ENCODE assay signal across 21 cellular contexts in genomic region chr2:130818809-130819208, GRCh38. TPM values are rescaled to one million over a fixed set of nuclear protein-coding genes. Genes with fewer than 3 reads are reported as not detected.
A peak's percentile ranks its signal among the peaks of the same experiment; 100 is the strongest.
DNase-seq lines count a peak whose midpoint lies in the region; ATAC-seq, FAIRE-seq and TF ChIP-seq lines count a peak whose summit lies in the region.
"Had no signal": no experiment of that assay in that cellular context is flagged by ENCODE, and none has a peak within 500 bp of the region (broad histone marks: within the 10 kb centered on the region; RNA-seq: fewer than 3 reads in every experiment).

No MANE protein-coding gene starts in this region.

- no peak overlapping the region for H2AK5ac ChIP-seq in H1 (ENCODE audit: low read depth, low read length)

- no peak overlapping the region for H4K8ac ChIP-seq in H1 (ENCODE audit: extremely low read depth, insufficient read depth, low read length)

- no peak overlapping the region for H2BK15ac ChIP-seq in H1 (ENCODE audit: low read length)

- peaks cover 0 to 18% (median 12%) of the 10 kb centered on the region in 4 experiments; a peak in 6 of 7 replicates for H3K4me1 ChIP-seq in H1 (replicated peaks in 1 of 4; ENCODE audit: control insufficient read depth in 3 of 4, insufficient read depth in 4 of 4, low read length in 3 of 4)

- H3K4ac ChIP-seq in H1 (replicated peaks; ENCODE audit: insufficient read length, low read depth, low read length), result no peak overlapping the region

- H3K27ac ChIP-seq in H1 (ENCODE audit: low read depth, low read length), result no peak overlapping the region
- H3K27ac ChIP-seq: left ventricle myocardium inferior had no signal

- in situ Hi-C loops in ACHN (cut with HindIII; ENCODE audit: low pct_ligation_motif_present, low pct_unique_long_range_greater_than_20kb, low sequenced_read_pairs), result no loop called here

- H3K36me3 ChIP-seq in H1 (ENCODE audit: control insufficient read depth in 2 of 4, insufficient read depth in 4 of 4, low read length in 3 of 4), result no peaks in the 10 kb centered on the region
- H3K36me3 ChIP-seq: gastroesophageal sphincter, left ventricle myocardium inferior had no signal

- no peaks in the 10 kb centered on the region; the same call in 1 of the 2 replicates for H3K23me2 ChIP-seq in H1 (ENCODE audit: low read depth, low read length)

- no peak overlapping the region for H3K23ac ChIP-seq in H1 (ENCODE audit: insufficient read length)

- peak; percentile 78 for DNase-seq in ELR (ENCODE audit: low read depth)
- DNase-seq in RPMI7951 (ENCODE audit: low read depth), result peak; percentile 59
- DNase-seq in H1 (ENCODE audit: low read depth in 1 of 2, low spot score in 2 of 2), result peak in 1 of 2 experiments; percentile 39
- DNase-seq in posterior vena cava (ENCODE audit: low spot score), result peak; percentile 55
- no peak for DNase-seq in AG20443 (ENCODE audit: low spot score)
- no peak for DNase-seq in stimulated activated CD4-positive, alpha-beta T cell treated with anti-CD3 and anti-CD28 coated beads, Interleukin-2, amount 100 ng/mL, for 24 hours
- no peak for DNase-seq in ACHN
- DNase-seq: activated T-cell treated with anti-CD3 and anti-CD28 coated beads, Interleukin-2, amount 50 U/mL, for 1 hour; DND-41; endodermal cell; hippocampal formation; left ventricle myocardium inferior; NCI-H1417 treated with DMSO at 0.1 percent for 48 hours; NCI-H774; SK-N-SH had no signal

- no peak overlapping the region for H2BK20ac ChIP-seq in H1 (ENCODE audit: low read length)

- H2BK120ac ChIP-seq in H1 (replicated peaks; ENCODE audit: low read depth, low read length), result peak overlapping the region; percentile 37

- no peaks in the 10 kb centered on the region for H3K27me3 ChIP-seq in H1 (replicated peaks in 1 of 4; ENCODE audit: control insufficient read depth in 3 of 4, extremely low read depth in 1 of 4, insufficient read depth in 3 of 4, low read length in 3 of 4)

- H3K14ac ChIP-seq in H1 (ENCODE audit: insufficient read length), result no peak overlapping the region

- no peaks in the 10 kb centered on the region for H3K79me2 ChIP-seq in H1 (ENCODE audit: control insufficient read depth in 1 of 2, insufficient read depth in 2 of 2, low read length in 2 of 2)

- no peak overlapping the region for H3K4me2 ChIP-seq in H1 (ENCODE audit: insufficient read depth in 1 of 2, low read depth in 2 of 2, low read length in 2 of 2)
- H3K4me2 ChIP-seq: SK-N-SH had no signal

- H4K20me1 ChIP-seq in H1 (replicated peaks in 1 of 2; ENCODE audit: control insufficient read depth in 1 of 2, insufficient read depth in 2 of 2, low read length in 2 of 2), result no peaks in the 10 kb centered on the region

- no peak for FAIRE-seq in H1 (lab: Jason Lieb, UNC)
- FAIRE-seq: GM18507 had no signal

- H2BK5ac ChIP-seq in H1 (ENCODE audit: low read depth, low read length), result peak overlapping the region; percentile 91; the same call in 1 of the 2 replicates

- TF ChIP-seq POLR2A in H1 (IDR thresholded peaks at IDR 0.05; ENCODE audit: control extremely low read depth in 1 of 2, low read depth in 2 of 2, low read length in 2 of 2), result no peak

- ATAC-seq in HG02973 (IDR thresholded peaks at IDR 0.05; ENCODE audit: unreplicated experiment), result no peak
- ATAC-seq: gastroesophageal sphincter had no signal

- CTCF ChIA-PET in H1 (lab: Charles Lee; ENCODE audit: partially characterized antibody), result interaction anchor here (0.6 to 6.0 kb wide), 7 partner anchors 15 to 102 kb away, joined by 3 to 58 read pairs (median 8); no protein-coding TSS in a partner anchor

- peak overlapping the region; percentile 10 for H4K91ac ChIP-seq in H1 (replicated peaks; ENCODE audit: insufficient read length, low read length)

- H3K4me3 ChIP-seq in H1 (ENCODE audit: extremely low read depth in 1 of 4, insufficient read depth in 2 of 4, low read depth in 3 of 4, low read length in 4 of 4), result no peak overlapping the region
- H3K4me3 ChIP-seq: gastroesophageal sphincter, left ventricle myocardium inferior had no signal

- TF ChIP-seq RAD21 in H1 (IDR thresholded peaks at IDR 0.05 in 1 of 2, conservative IDR thresholded peaks at IDR 0.05 in 1 of 2; ENCODE audit: low read depth in 2 of 2, low read length in 2 of 2), result no peak

- WGBS in H1 (ENCODE audit: extremely low coverage in 1 of 2, insufficient coverage in 1 of 2, insufficient read length in 1 of 2, insufficient replicate concordance in 2 of 2, low coverage in 1 of 2, low lambda C conversion rate in 2 of 2, missing lambda C conversion rate in 1 of 2), 2 experiments, result 91% methylated on average over 5 of the region's 5 CpGs; no CpG with 5 or more reads in 1 of the 2 experiments

- H3K9me3 ChIP-seq in H1 (ENCODE audit: insufficient read depth in 2 of 2, low read depth in 1 of 2, low read length in 1 of 2), result no peaks in the 10 kb centered on the region
- H3K9me3 ChIP-seq: gastroesophageal sphincter, left ventricle myocardium inferior, SK-N-SH had no signal

- TF ChIP-seq EP300 in H1 (IDR thresholded peaks at IDR 0.05; ENCODE audit: borderline replicate concordance in 1 of 2, low read depth in 2 of 2, low read length in 2 of 2), result no peak

- H3K18ac ChIP-seq in H1 (ENCODE audit: extremely low read depth, low read length), result no peak overlapping the region; the same call in 1 of the 2 replicates

- no peak overlapping the region for H2BK12ac ChIP-seq in H1 (ENCODE audit: low read depth, low read length)

- intact Hi-C loops in posterior vena cava (cut with DNase I), result no loop called here

- no peak for TF ChIP-seq CTCF in H1 (IDR thresholded peaks at IDR 0.05; ENCODE audit: control extremely low read depth in 1 of 3, insufficient read depth in 1 of 3, low read depth in 1 of 3, low read length in 3 of 3)

- no peak overlapping the region for H4K5ac ChIP-seq in H1 (ENCODE audit: insufficient read length, low read depth, low read length)

- 0 out of 2 replicates have a peak overlapping the region, but pooled peaks have one; percentile 96 for H2AFZ ChIP-seq in H1 (ENCODE audit: low read length)

- POLR2A ChIA-PET in H1 (lab: Charles Lee; ENCODE audit: partially characterized antibody), result no interaction called here

- no peak overlapping the region for H3K56ac ChIP-seq in H1 (replicated peaks; ENCODE audit: insufficient read length, low read depth, low read length)

- no peak overlapping the region for H3K9ac ChIP-seq in H1 (replicated peaks in 1 of 4; ENCODE audit: extremely low read depth in 1 of 4, low read depth in 3 of 4, low read length in 3 of 4)
- H3K9ac ChIP-seq: SK-N-SH had no signal

- H3K79me1 ChIP-seq in H1 (ENCODE audit: low read depth, low read length), result no peaks in the 10 kb centered on the region

TF ChIP-seq in H1, 55 proteins besides CTCF, POLR2A, EP300 and RAD21:
- TF ChIP-seq KDM1A (IDR thresholded peaks at IDR 0.05; ENCODE audit: borderline replicate concordance, low read length), result peak; percentile 81; the same call in 1 of the 2 replicates
- TF ChIP-seq CREB1 (IDR thresholded peaks at IDR 0.05), result no peak

RNA-seq across cellular contexts. Expression of gene ARHGEF4, which starts 17.9 kb away (rescaled TPM):
- 2.2 and 2.5 TPM in 2 replicates for total RNA-seq in RPMI7951 (2014; rRNA removed; shearing (Covaris generic))
- total RNA-seq in H1 (2021; fragmentation: NEBNext Ultra II Directional; extraction: Animal tissue kit (Norgen Biotek cat#: 25700)), result 13.3 and 14.6 TPM in 2 replicates
- 10.6 and 14.5 TPM in 2 replicates for polyA plus RNA-seq in H1 (2011; rRNA removed)
- 11.0 TPM for polyA plus RNA-seq in H1 (2011; cell fraction: cytosol; rRNA removed)
- 54.4 TPM for polyA plus RNA-seq in H1 (2011; cell fraction: nucleus; rRNA removed)
- 10.6 to 16.4 TPM (median 15.6 TPM) in 4 replicates for polyA plus RNA-seq in H1 (2012, experiment 1 of 2)
- 9.9 TPM for polyA plus RNA-seq in H1 (2012, experiment 2 of 2)
- polyA plus RNA-seq in H1 (2013, experiment 1 of 2), result 12.9 TPM
- polyA plus RNA-seq in H1 (2013, experiment 2 of 2), result 10.7 TPM
- polyA minus RNA-seq in H1 (2011; rRNA and poly(A)+ RNA removed), result 13.4 and 18.2 TPM in 2 replicates
- 8.7 TPM for polyA minus RNA-seq in H1 (2011; cell fraction: cytosol; rRNA and poly(A)+ RNA removed)
- 21.4 TPM for polyA minus RNA-seq in H1 (2011; cell fraction: nucleus; rRNA and poly(A)+ RNA removed)
- total RNA-seq in posterior vena cava, result 10 to 100 TPM in 1 of 2 donors, 1 to 10 TPM in 1; 8.8 to 14.7 TPM
- total RNA-seq: pulmonary artery endothelial cell; T-helper 2 cell treated with Interferon-gamma antibody and Interleukin-4, amounts not matched to agents 100 ng/mL and 5 ng/mL, for 36 hours had no signal
- polyA plus RNA-seq: CD14-positive monocyte had no signal

Comparison
In these comparisons a context has a peak if more than half of its experiments do, and no peak if none do; other contexts are left out.
1. DNase-seq: peak in ELR (single experiment), RPMI7951 (single experiment) and posterior vena cava (single experiment); none in AG20443 (single experiment), stimulated activated CD4-positive, alpha-beta T cell treated with anti-CD3 and anti-CD28 coated beads, Interleukin-2, amount 100 ng/mL, for 24 hours (0 of 2) and ACHN (single experiment).